In genomic region chr17:27296427-27296979, GRCh38 we compare ENCODE assay signal across 7 cellular contexts. TPM values are rescaled to one million over a fixed set of nuclear protein-coding genes. Genes with fewer than 3 reads are reported as not detected.
A peak's percentile ranks its signal among the peaks of the same experiment; 100 is the strongest.
DNase-seq lines count a peak whose midpoint lies in the region; ATAC-seq and TF ChIP-seq lines count a peak whose summit lies in the region.

No MANE protein-coding gene starts in this region.

- peak overlapping the region; percentile 37 to 95 for H3K9ac ChIP-seq in stomach smooth muscle (ENCODE audit: low read length in 2 of 2)

- H3K27ac ChIP-seq in right cardiac atrium (ENCODE audit: low read length) (no peak overlapping the region), stomach smooth muscle (ENCODE audit: low read length) (peak overlapping the region; percentile 100)

- no peaks in the 10 kb centered on the region for H3K36me3 ChIP-seq in stomach smooth muscle (ENCODE audit: control insufficient read depth in 2 of 2, insufficient read depth in 2 of 2, low read length in 2 of 2)

- CTCF ChIA-PET in WTC11 (lab: Charles Lee): interaction anchor here (1.5 to 2.2 kb wide), 2 partner anchors 36 to 51 kb away, joined by 5 to 6 read pairs; no protein-coding TSS in a partner anchor

- peaks cover 13% of the 10 kb centered on the region for H3K4me1 ChIP-seq in right cardiac atrium (ENCODE audit: control insufficient read depth, insufficient read depth, low read length)
- peaks cover 22% of the 10 kb centered on the region for H3K4me1 ChIP-seq in stomach smooth muscle (ENCODE audit: control insufficient read depth, insufficient read depth, low read length)

- H3K4me1 Mint-ChIP-seq in HFFc6 (ENCODE audit: low read depth) (peaks cover 40% of the 10 kb centered on the region), WTC11 (peaks cover 37% of the 10 kb centered on the region)

- H3K27me3 ChIP-seq in right cardiac atrium (ENCODE audit: control insufficient read depth, insufficient read depth): no peaks in the 10 kb centered on the region
- H3K27me3 ChIP-seq in stomach smooth muscle (ENCODE audit: control insufficient read depth in 1 of 2, insufficient read depth in 2 of 2, low read length in 2 of 2): no peaks in the 10 kb centered on the region

- H3K27me3 Mint-ChIP-seq in HFFc6 (ENCODE audit: insufficient read depth) (peaks cover 10% of the 10 kb centered on the region), WTC11 (ENCODE audit: low read depth) (no peaks in the 10 kb centered on the region)

- intact Hi-C loops in right cardiac atrium (cut with DNase I): loop anchor here (2.0 to 10.0 kb wide), 3 partner anchors 36 to 52 kb away; no protein-coding TSS in a partner anchor

- no peak for ATAC-seq in WTC11
- ATAC-seq in right cardiac atrium: no peak
- ATAC-seq in HG02588 (IDR thresholded peaks at IDR 0.05; ENCODE audit: unreplicated experiment): no peak
- no peak for ATAC-seq in HG02938 (IDR thresholded peaks at IDR 0.05; ENCODE audit: unreplicated experiment)

- WGBS in right cardiac atrium: 8% methylated on average over 2 of the region's 2 CpGs

- DNase-seq in HFFc6 (peak; percentile 74), WTC11 (ENCODE audit: low spot score) (no peak), right cardiac atrium (no peak), NCI-H82 (lab: John Stamatoyannopoulos, UW) (no peak)

- H3K9me3 Mint-ChIP-seq in HFFc6 (no peaks in the 10 kb centered on the region), WTC11 (no peaks in the 10 kb centered on the region)

- peaks cover 15% of the 10 kb centered on the region for H3K36me3 Mint-ChIP-seq in HFFc6 (ENCODE audit: low read depth)
- H3K36me3 Mint-ChIP-seq in WTC11: peaks cover 3% of the 10 kb centered on the region; the same call in 1 of the 2 replicates

- H3K4me3 Mint-ChIP-seq in HFFc6 (peak overlapping the region; percentile 99), WTC11 (peak overlapping the region; percentile 98)

- H3K9me3 ChIP-seq in right cardiac atrium (ENCODE audit: control insufficient read depth, low read length) (no peaks in the 10 kb centered on the region), stomach smooth muscle (ENCODE audit: control insufficient read depth in 2 of 2, low read length in 2 of 2) (no peaks in the 10 kb centered on the region)

- TF ChIP-seq CTCF in HFFc6 (IDR thresholded peaks at IDR 0.05) (no peak), WTC11 (IDR thresholded peaks at IDR 0.05) (no peak)

- POLR2A ChIA-PET in WTC11 (lab: Charles Lee): interaction anchor here (3.1 kb wide), 1 partner anchor 49 kb away, joined by 18 read pairs; no protein-coding TSS in a partner anchor

- H3K27ac Mint-ChIP-seq in HFFc6 (peak overlapping the region; percentile 100), WTC11 (peak overlapping the region; percentile 34)

- H3K4me3 ChIP-seq in right cardiac atrium (ENCODE audit: low read length): peak overlapping the region; percentile 64
- H3K4me3 ChIP-seq in stomach smooth muscle (ENCODE audit: low read length in 2 of 2): peak overlapping the region; percentile 90 to 98

TF ChIP-seq in WTC11, 78 proteins besides CTCF, POLR2A, EP300 and RAD21:
- TF ChIP-seq, protein P1, sequence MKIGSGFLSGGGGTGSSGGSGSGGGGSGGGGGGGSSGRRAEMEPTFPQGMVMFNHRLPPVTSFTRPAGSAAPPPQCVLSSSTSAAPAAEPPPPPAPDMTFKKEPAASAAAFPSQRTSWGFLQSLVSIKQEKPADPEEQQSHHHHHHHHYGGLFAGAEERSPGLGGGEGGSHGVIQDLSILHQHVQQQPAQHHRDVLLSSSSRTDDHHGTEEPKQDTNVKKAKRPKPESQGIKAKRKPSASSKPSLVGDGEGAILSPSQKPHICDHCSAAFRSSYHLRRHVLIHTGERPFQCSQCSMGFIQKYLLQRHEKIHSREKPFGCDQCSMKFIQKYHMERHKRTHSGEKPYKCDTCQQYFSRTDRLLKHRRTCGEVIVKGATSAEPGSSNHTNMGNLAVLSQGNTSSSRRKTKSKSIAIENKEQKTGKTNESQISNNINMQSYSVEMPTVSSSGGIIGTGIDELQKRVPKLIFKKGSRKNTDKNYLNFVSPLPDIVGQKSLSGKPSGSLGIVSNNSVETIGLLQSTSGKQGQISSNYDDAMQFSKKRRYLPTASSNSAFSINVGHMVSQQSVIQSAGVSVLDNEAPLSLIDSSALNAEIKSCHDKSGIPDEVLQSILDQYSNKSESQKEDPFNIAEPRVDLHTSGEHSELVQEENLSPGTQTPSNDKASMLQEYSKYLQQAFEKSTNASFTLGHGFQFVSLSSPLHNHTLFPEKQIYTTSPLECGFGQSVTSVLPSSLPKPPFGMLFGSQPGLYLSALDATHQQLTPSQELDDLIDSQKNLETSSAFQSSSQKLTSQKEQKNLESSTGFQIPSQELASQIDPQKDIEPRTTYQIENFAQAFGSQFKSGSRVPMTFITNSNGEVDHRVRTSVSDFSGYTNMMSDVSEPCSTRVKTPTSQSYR (CRISPR knock-in tag; IDR thresholded peaks at IDR 0.05): no peak

RNA-seq across cellular contexts. Expression of gene WSB1, which starts 2.6 kb away (rescaled TPM):
- 10 to 100 TPM; 60.5 to 74.4 (median 66.5) TPM for total RNA-seq in HFFc6 (2021; fragmentation: NEBNext Ultra II Directional; extraction: Animal tissue kit (Norgen Biotek cat#: 25700))
- total RNA-seq in WTC11 (2021): 167 to 223 TPM (median 221 TPM) in 3 replicates
- total RNA-seq in right cardiac atrium: 100 to 1,000 TPM in 1 of 4 donors, 10 to 100 TPM in 3; 74.6 to 130 (median 91.7) TPM
- polyA plus RNA-seq in right cardiac atrium: 65.6 TPM
